In the genomic region with DNA sequence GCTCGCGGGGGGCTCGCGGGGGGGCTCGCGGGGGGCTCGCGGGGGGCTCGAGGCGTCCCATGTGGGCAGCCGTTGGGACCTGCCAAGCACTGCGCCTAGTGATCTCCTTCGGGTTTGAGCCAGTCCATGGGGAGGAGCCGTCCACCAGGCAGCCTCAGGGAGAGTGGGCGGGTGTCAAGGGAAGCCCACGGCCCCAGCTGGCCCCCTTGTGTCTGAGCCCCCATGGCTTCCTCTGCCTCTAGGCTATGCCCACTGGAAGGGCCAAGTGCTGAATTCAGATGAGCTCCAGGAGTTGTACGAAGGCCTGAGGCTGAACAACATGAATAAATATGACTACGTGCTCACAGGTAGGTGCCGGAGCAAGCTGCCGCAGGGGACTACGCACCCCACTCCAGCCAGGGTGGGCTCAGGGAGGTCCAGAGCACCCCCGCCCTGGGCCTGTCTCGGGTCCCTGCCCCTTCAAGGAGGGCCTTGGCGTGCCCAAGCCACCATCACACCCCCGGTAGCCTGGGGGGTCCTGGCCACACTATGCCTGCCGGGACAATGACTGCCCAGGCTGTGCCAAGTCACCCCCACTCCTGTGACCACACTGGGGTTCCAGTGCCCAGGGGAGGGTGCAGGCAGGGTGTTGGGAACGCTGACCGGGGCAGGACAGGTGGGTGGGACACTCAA, we compare ENCODE assay signal across 15 cellular contexts. TPM values are rescaled to one million over a fixed set of nuclear protein-coding genes. Genes with fewer than 3 reads are reported as not detected.
DNase-seq lines count a peak whose midpoint lies in the region; ATAC-seq and TF ChIP-seq lines count a peak whose summit lies in the region.
"Had no signal": no experiment of that assay in that cellular context is flagged by ENCODE, and none has a peak within 500 bp of the region (broad histone marks: within the 10 kb centered on the region; RNA-seq: fewer than 3 reads in every experiment).

No MANE protein-coding gene starts in this region.

- TF ChIP-seq CTCF in SK-N-SH (IDR thresholded peaks at IDR 0.05) (no peak), WERI-Rb-1 (IDR thresholded peaks at IDR 0.05; ENCODE audit: low read depth, low read length) (no peak)

- H3K9ac ChIP-seq in SK-N-SH: no peak overlapping the region

- no peaks in the 10 kb centered on the region for H3K9me3 ChIP-seq in SK-N-SH
- H3K9me3 ChIP-seq in WERI-Rb-1 (ENCODE audit: severe bottlenecking): no peaks in the 10 kb centered on the region
- no peaks in the 10 kb centered on the region for H3K9me3 ChIP-seq in thymus (ENCODE audit: control insufficient read depth)

- H3K4me3 ChIP-seq in SK-N-SH (ENCODE audit: low read depth in 2 of 2, low read length in 1 of 2) (no peak overlapping the region), WERI-Rb-1 (ENCODE audit: low read depth, low read length) (peak overlapping the region; percentile 28), thymus (ENCODE audit: low read length) (no peak overlapping the region)
- H3K4me3 ChIP-seq: lung had no signal

- H3F3A ChIP-seq in SK-N-SH (replicated peaks; ENCODE audit: insufficient read depth): peaks cover 11% of the 10 kb centered on the region

- no peak for TF ChIP-seq EP300 in SK-N-SH (IDR thresholded peaks at IDR 0.05; ENCODE audit: borderline replicate concordance in 1 of 2, low read depth in 1 of 2, low read length in 1 of 2)

- H3K27ac ChIP-seq in SK-N-SH (ENCODE audit: low read depth in 2 of 2, low read length in 1 of 2): no peak overlapping the region
- peak overlapping the region; percentile 49 for H3K27ac ChIP-seq in WERI-Rb-1
- peak overlapping the region; percentile 31 for H3K27ac ChIP-seq in thymus (ENCODE audit: low read depth)

- H2AFZ ChIP-seq in SK-N-SH (ENCODE audit: low read depth): no peak overlapping the region

- DNase-seq in SK-N-SH: peak; percentile 67
- no peak for DNase-seq in WERI-Rb-1
- DNase-seq in left kidney (ENCODE audit: low read depth, low spot score): peak; percentile 74
- DNase-seq in activated gamma-delta T cell treated with Interleukin-2 at 50 U/mL for 16 hours: no peak
- DNase-seq in H4 (ENCODE audit: low spot score): no peak
- DNase-seq in activated T-cell treated with anti-CD3 and anti-CD28 coated beads, Interleukin-2, amount 50 U/mL, for 1 hour: no peak
- DNase-seq: activated CD4-positive, alpha-beta T cell treated with anti-CD3 and anti-CD28 coated beads, Interleukin-2, amount 10 ng/mL, durations not matched to agents 24 days and 14 days; amniotic stem cell; KBM-7; MM.1S; NCI-H2081 treated with DMSO at 0.1 percent for 48 hours; stimulated activated CD4-positive, alpha-beta T cell treated with anti-CD3 and anti-CD28 coated beads, Interleukin-2, amount 100 ng/mL, for 48 hours had no signal

- WGBS in SK-N-SH (ENCODE audit: low lambda C conversion rate): 95% methylated on average over 7 of the region's 28 CpGs
- WGBS in thymus: 82% methylated on average over 24 of the region's 28 CpGs

- POLR2A ChIA-PET in SK-N-SH (lab: Yijun Ruan, JAX): interaction anchor here (0.7 to 2.0 kb wide), 3 partner anchors 8 to 418 kb away, joined by 4 to 10 read pairs (median 4); no protein-coding TSS in a partner anchor

- peaks cover 8 to 24% of the 10 kb centered on the region in 2 experiments for H3K36me3 ChIP-seq in SK-N-SH (replicated peaks in 1 of 2; ENCODE audit: control insufficient read depth in 1 of 2, insufficient read depth in 2 of 2, low read length in 1 of 2)
- H3K36me3 ChIP-seq in WERI-Rb-1: peaks cover 65% of the 10 kb centered on the region
- no peaks in the 10 kb centered on the region for H3K36me3 ChIP-seq in thymus (ENCODE audit: control insufficient read depth, insufficient read depth)

- no peak overlapping the region for H3K4me2 ChIP-seq in SK-N-SH

- H3K9me2 ChIP-seq in SK-N-SH: no peaks in the 10 kb centered on the region

- TF ChIP-seq RAD21 in SK-N-SH (IDR thresholded peaks at IDR 0.05; ENCODE audit: low read length): no peak

- CTCF ChIA-PET in SK-N-SH (lab: Yijun Ruan, JAX): interaction anchor here (0.6 to 1.2 kb wide), 4 partner anchors 12 to 48 kb away, joined by 3 to 4 read pairs (median 4); partner anchors contain the start of gene RRP1

- ATAC-seq in SK-N-SH treated with all-trans-retinoic acid at 6 μM for 48 hours: no peak

- H4K20me1 ChIP-seq in SK-N-SH (ENCODE audit: insufficient read depth): peaks cover 5% of the 10 kb centered on the region; the same call in 1 of the 2 replicates

- H3K79me2 ChIP-seq in SK-N-SH (ENCODE audit: insufficient read depth): no peaks in the 10 kb centered on the region

- H3K27me3 ChIP-seq in SK-N-SH (ENCODE audit: insufficient read depth) (no peaks in the 10 kb centered on the region), WERI-Rb-1 (ENCODE audit: insufficient read depth, low read depth, severe bottlenecking) (no peaks in the 10 kb centered on the region), thymus (ENCODE audit: control insufficient read depth, insufficient read depth) (no peaks in the 10 kb centered on the region)

- peaks cover 0 to 3% of the 10 kb centered on the region in 2 experiments; a peak in 1 of 4 replicates for H3K4me1 ChIP-seq in SK-N-SH (ENCODE audit: control insufficient read depth in 1 of 2, insufficient read depth in 2 of 2, low read depth in 1 of 2, low read length in 1 of 2)
- H3K4me1 ChIP-seq in thymus (ENCODE audit: control insufficient read depth, insufficient read depth, low read length): no peaks in the 10 kb centered on the region

TF ChIP-seq in SK-N-SH, 30 proteins besides CTCF, POLR2A, EP300 and RAD21 (continues in another document):
- TF ChIP-seq GABPA (IDR thresholded peaks at IDR 0.05; ENCODE audit: low read depth) (no peak), SIN3A (IDR thresholded peaks at IDR 0.05; ENCODE audit: borderline replicate concordance, low read depth, low read length) (no peak), TCF12 (IDR thresholded peaks at IDR 0.05) (no peak), RFX5 (IDR thresholded peaks at IDR 0.05; ENCODE audit: low read length) (no peak), JUND (IDR thresholded peaks at IDR 0.05) (no peak), RXRA (IDR thresholded peaks at IDR 0.05; ENCODE audit: borderline replicate concordance, low read depth) (no peak), SMC3 (IDR thresholded peaks at IDR 0.05; ENCODE audit: low read depth, low read length) (no peak), USF1 (IDR thresholded peaks at IDR 0.05; ENCODE audit: borderline replicate concordance, low read depth) (no peak), YY1 (IDR thresholded peaks at IDR 0.05; ENCODE audit: low read depth) (no peak), ELF1 (IDR thresholded peaks at IDR 0.05) (no peak), EZH2phosphoT487 (IDR thresholded peaks at IDR 0.05; ENCODE audit: borderline replicate concordance, low read depth) (no peak), TEAD4 (IDR thresholded peaks at IDR 0.05; ENCODE audit: borderline replicate concordance, insufficient read depth) (no peak)

TF ChIP-seq in SK-N-SH treated with all-trans-retinoic acid at 6 μM for 48 hours, 23 proteins besides CTCF, POLR2A, EP300 and RAD21 (continues in another document):
- TF ChIP-seq CSRNP3 (CRISPR knock-in tag; IDR thresholded peaks at IDR 0.05): no peak
- no peak for TF ChIP-seq ZNF8 (CRISPR knock-in tag; IDR thresholded peaks at IDR 0.05)
- no peak for TF ChIP-seq ZFP30 (CRISPR knock-in tag; IDR thresholded peaks at IDR 0.05)
- no peak for TF ChIP-seq SNAI2 (CRISPR knock-in tag; IDR thresholded peaks at IDR 0.05)
- TF ChIP-seq ZNF565 (CRISPR knock-in tag; conservative IDR thresholded peaks at IDR 0.05; ENCODE audit: low read depth): no peak
- no peak for TF ChIP-seq ZC3H10 (CRISPR knock-in tag; IDR thresholded peaks at IDR 0.05)

RNA-seq across cellular contexts. Expression of gene PDXK, which starts 22.6 kb away (rescaled TPM):
- polyA plus RNA-seq in SK-N-SH (2012; rRNA removed) (85.7 and 89.2 TPM in 2 replicates), thymus (59.0 TPM)
- 49.7 and 63.0 TPM in 2 replicates for polyA plus RNA-seq in SK-N-SH (2012; cell fraction: cytosol; rRNA removed)
- polyA plus RNA-seq in SK-N-SH (2012; cell fraction: nucleus; rRNA removed): 110 and 138 TPM in 2 replicates
- total RNA-seq in H4 (2014; rRNA removed; shearing (Covaris generic)): 99.6 and 107 TPM in 2 replicates

RNA-seq across cellular contexts. Expression of gene CSTB, which starts 34.5 kb away (rescaled TPM):
- polyA plus RNA-seq in SK-N-SH (2012; rRNA removed) (64.5 and 101 TPM in 2 replicates), thymus (198 TPM)
- polyA plus RNA-seq in SK-N-SH (2012; cell fraction: cytosol; rRNA removed): 74.5 and 76.9 TPM in 2 replicates
- polyA plus RNA-seq in SK-N-SH (2012; cell fraction: nucleus; rRNA removed): 34.0 and 36.2 TPM in 2 replicates
- total RNA-seq in H4 (2014; rRNA removed; shearing (Covaris generic)): 20.0 and 33.8 TPM in 2 replicates

RNA-seq across cellular contexts. Expression of gene RRP1, which starts 47.8 kb away (rescaled TPM):
- polyA plus RNA-seq in SK-N-SH (2012; rRNA removed): 12.0 and 22.7 TPM in 2 replicates
- polyA plus RNA-seq in SK-N-SH (2012; cell fraction: cytosol; rRNA removed): 12.0 and 14.8 TPM in 2 replicates
- 46.0 and 48.9 TPM in 2 replicates for polyA plus RNA-seq in SK-N-SH (2012; cell fraction: nucleus; rRNA removed)
- polyA plus RNA-seq in thymus: 16.3 TPM
- total RNA-seq in H4 (2014; rRNA removed; shearing (Covaris generic)): 44.7 and 46.2 TPM in 2 replicates

Comparison
In these comparisons a context has a peak if more than half of its experiments do, and no peak if none do; other contexts are left out.
1. DNase-seq: peak in SK-N-SH (single experiment) and left kidney (single experiment); none in WERI-Rb-1 (single experiment), activated gamma-delta T cell treated with Interleukin-2 at 50 U/mL for 16 hours (single experiment), H4 (single experiment) and activated T-cell treated with anti-CD3 and anti-CD28 coated beads, Interleukin-2, amount 50 U/mL, for 1 hour (single experiment).
2. H3K27ac ChIP-seq: peak in WERI-Rb-1 (single experiment) and thymus (single experiment); none in SK-N-SH (0 of 2).